1 cellular context compared by ENCODE assay signal in the genomic region with DNA sequence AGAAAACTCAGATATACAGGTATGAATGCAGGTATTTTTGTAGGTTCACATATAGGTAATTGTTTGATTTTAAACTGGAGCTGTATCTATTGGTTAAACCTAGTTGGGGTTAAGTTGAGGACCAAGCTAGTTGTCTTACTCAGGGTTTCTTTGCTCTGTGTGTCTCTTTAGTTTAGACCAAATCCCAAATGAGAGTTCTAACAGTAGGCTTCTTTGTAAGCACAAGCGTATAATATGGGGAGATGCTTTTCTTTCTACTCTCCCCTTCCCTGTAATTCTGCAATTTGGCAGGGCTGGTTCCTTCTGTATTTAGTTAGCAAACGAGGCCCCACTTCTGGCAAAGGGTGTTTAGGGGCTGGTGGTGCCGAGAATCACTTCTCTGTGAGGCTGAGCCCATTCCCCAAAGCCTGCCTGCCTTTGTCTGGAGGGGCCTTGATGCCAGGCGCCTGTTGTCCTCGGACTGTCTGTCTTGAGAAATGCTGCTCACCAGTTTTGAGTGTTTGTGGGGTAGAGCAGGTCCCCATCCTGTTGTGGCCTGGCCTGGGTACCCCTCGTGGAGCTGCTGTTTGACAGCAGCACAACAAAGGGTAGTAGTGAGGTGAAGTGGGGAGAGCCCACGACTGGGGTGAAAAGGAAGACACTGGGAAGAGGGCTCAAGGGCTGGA.
TF ChIP-seq lines count a peak whose summit lies in the region.

No MANE protein-coding gene starts in this region.

TF ChIP-seq in GM23338, 12 proteins besides CTCF, POLR2A, EP300 and RAD21:
- no peak for TF ChIP-seq JUNB (IDR thresholded peaks at IDR 0.05; ENCODE audit: unreplicated experiment)
- TF ChIP-seq CREB1 (CRISPR knock-in tag; IDR thresholded peaks at IDR 0.05; ENCODE audit: low read depth), result no peak
- no peak for TF ChIP-seq EZH2 (IDR thresholded peaks at IDR 0.05; ENCODE audit: low read depth, unreplicated experiment)
- TF ChIP-seq, protein P1, sequence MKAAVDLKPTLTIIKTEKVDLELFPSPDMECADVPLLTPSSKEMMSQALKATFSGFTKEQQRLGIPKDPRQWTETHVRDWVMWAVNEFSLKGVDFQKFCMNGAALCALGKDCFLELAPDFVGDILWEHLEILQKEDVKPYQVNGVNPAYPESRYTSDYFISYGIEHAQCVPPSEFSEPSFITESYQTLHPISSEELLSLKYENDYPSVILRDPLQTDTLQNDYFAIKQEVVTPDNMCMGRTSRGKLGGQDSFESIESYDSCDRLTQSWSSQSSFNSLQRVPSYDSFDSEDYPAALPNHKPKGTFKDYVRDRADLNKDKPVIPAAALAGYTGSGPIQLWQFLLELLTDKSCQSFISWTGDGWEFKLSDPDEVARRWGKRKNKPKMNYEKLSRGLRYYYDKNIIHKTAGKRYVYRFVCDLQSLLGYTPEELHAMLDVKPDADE (IDR thresholded peaks at IDR 0.05), result no peak
- TF ChIP-seq, protein P2, sequence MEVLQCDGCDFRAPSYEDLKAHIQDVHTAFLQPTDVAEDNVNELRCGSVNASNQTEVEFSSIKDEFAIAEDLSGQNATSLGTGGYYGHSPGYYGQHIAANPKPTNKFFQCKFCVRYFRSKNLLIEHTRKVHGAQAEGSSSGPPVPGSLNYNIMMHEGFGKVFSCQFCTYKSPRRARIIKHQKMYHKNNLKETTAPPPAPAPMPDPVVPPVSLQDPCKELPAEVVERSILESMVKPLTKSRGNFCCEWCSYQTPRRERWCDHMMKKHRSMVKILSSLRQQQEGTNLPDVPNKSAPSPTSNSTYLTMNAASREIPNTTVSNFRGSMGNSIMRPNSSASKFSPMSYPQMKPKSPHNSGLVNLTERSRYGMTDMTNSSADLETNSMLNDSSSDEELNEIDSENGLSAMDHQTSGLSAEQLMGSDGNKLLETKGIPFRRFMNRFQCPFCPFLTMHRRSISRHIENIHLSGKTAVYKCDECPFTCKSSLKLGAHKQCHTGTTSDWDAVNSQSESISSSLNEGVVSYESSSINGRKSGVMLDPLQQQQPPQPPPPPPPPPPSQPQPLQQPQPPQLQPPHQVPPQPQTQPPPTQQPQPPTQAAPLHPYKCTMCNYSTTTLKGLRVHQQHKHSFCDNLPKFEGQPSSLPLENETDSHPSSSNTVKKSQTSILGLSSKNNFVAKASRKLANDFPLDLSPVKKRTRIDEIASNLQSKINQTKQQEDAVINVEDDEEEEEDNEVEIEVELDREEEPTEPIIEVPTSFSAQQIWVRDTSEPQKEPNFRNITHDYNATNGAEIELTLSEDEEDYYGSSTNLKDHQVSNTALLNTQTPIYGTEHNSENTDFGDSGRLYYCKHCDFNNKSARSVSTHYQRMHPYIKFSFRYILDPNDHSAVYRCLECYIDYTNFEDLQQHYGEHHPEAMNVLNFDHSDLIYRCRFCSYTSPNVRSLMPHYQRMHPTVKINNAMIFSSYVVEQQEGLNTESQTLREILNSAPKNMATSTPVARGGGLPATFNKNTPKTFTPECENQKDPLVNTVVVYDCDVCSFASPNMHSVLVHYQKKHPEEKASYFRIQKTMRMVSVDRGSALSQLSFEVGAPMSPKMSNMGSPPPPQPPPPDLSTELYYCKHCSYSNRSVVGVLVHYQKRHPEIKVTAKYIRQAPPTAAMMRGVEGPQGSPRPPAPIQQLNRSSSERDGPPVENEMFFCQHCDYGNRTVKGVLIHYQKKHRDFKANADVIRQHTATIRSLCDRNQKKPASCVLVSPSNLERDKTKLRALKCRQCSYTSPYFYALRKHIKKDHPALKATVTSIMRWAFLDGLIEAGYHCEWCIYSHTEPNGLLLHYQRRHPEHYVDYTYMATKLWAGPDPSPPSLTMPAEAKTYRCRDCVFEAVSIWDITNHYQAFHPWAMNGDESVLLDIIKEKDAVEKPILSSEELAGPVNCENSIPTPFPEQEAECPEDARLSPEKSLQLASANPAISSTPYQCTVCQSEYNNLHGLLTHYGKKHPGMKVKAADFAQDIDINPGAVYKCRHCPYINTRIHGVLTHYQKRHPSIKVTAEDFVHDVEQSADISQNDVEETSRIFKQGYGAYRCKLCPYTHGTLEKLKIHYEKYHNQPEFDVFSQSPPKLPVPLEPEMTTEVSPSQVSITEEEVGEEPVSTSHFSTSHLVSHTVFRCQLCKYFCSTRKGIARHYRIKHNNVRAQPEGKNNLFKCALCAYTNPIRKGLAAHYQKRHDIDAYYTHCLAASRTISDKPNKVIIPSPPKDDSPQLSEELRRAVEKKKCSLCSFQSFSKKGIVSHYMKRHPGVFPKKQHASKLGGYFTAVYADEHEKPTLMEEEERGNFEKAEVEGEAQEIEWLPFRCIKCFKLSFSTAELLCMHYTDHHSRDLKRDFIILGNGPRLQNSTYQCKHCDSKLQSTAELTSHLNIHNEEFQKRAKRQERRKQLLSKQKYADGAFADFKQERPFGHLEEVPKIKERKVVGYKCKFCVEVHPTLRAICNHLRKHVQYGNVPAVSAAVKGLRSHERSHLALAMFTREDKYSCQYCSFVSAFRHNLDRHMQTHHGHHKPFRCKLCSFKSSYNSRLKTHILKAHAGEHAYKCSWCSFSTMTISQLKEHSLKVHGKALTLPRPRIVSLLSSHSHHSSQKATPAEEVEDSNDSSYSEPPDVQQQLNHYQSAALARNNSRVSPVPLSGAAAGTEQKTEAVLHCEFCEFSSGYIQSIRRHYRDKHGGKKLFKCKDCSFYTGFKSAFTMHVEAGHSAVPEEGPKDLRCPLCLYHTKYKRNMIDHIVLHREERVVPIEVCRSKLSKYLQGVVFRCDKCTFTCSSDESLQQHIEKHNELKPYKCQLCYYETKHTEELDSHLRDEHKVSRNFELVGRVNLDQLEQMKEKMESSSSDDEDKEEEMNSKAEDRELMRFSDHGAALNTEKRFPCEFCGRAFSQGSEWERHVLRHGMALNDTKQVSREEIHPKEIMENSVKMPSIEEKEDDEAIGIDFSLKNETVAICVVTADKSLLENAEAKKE (CRISPR knock-in tag; IDR thresholded peaks at IDR 0.05), result no peak
- no peak for TF ChIP-seq ZNF331 (CRISPR knock-in tag; IDR thresholded peaks at IDR 0.05; ENCODE audit: low read depth)
- no peak for TF ChIP-seq POLR2AphosphoS5 (IDR thresholded peaks at IDR 0.05; ENCODE audit: low read depth)
- TF ChIP-seq NANOG (IDR thresholded peaks at IDR 0.05; ENCODE audit: borderline replicate concordance), result no peak
- no peak for TF ChIP-seq EZH2phosphoT487 (IDR thresholded peaks at IDR 0.05; ENCODE audit: unreplicated experiment)
- no peak for TF ChIP-seq STAT1 (IDR thresholded peaks at IDR 0.05; ENCODE audit: unreplicated experiment)
- TF ChIP-seq ZNF114 (CRISPR knock-in tag; IDR thresholded peaks at IDR 0.05), result no peak
- TF ChIP-seq, protein P3, sequence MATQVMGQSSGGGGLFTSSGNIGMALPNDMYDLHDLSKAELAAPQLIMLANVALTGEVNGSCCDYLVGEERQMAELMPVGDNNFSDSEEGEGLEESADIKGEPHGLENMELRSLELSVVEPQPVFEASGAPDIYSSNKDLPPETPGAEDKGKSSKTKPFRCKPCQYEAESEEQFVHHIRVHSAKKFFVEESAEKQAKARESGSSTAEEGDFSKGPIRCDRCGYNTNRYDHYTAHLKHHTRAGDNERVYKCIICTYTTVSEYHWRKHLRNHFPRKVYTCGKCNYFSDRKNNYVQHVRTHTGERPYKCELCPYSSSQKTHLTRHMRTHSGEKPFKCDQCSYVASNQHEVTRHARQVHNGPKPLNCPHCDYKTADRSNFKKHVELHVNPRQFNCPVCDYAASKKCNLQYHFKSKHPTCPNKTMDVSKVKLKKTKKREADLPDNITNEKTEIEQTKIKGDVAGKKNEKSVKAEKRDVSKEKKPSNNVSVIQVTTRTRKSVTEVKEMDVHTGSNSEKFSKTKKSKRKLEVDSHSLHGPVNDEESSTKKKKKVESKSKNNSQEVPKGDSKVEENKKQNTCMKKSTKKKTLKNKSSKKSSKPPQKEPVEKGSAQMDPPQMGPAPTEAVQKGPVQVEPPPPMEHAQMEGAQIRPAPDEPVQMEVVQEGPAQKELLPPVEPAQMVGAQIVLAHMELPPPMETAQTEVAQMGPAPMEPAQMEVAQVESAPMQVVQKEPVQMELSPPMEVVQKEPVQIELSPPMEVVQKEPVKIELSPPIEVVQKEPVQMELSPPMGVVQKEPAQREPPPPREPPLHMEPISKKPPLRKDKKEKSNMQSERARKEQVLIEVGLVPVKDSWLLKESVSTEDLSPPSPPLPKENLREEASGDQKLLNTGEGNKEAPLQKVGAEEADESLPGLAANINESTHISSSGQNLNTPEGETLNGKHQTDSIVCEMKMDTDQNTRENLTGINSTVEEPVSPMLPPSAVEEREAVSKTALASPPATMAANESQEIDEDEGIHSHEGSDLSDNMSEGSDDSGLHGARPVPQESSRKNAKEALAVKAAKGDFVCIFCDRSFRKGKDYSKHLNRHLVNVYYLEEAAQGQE (IDR thresholded peaks at IDR 0.05; ENCODE audit: unreplicated experiment), result no peak
